ENCODE assay signal across 1 cellular context in genomic region chr7:128324363-128324680, GRCh38.
TF ChIP-seq lines count a peak whose summit lies in the region.

No MANE protein-coding gene starts in this region.

TF ChIP-seq in SK-N-SH treated with all-trans-retinoic acid at 6 μM for 48 hours, 23 proteins besides CTCF, POLR2A, EP300 and RAD21 (continued from another document):
- no peak for TF ChIP-seq CSRNP3 (CRISPR knock-in tag; IDR thresholded peaks at IDR 0.05)
- no peak for TF ChIP-seq CREB5 (CRISPR knock-in tag; IDR thresholded peaks at IDR 0.05; ENCODE audit: low read depth)
- no peak for TF ChIP-seq CSDC2 (CRISPR knock-in tag; IDR thresholded peaks at IDR 0.05)
